ENCODE assay signal across 8 cellular contexts in genomic region chr1:150560011-150560438, GRCh38. TPM values are rescaled to one million over a fixed set of nuclear protein-coding genes. Genes with fewer than 3 reads are reported as not detected.
DNase-seq lines count a peak whose midpoint lies in the region; ATAC-seq and TF ChIP-seq lines count a peak whose summit lies in the region.

No MANE protein-coding gene starts in this region.

- no peak overlapping the region for H2BK12ac ChIP-seq in neuronal stem cell (ENCODE audit: low read length)

- POLR2A ChIA-PET in PC-3 (lab: Charles Lee; ENCODE audit: unreplicated experiment) = no interaction called here

- no peak overlapping the region for H3K23ac ChIP-seq in neuronal stem cell (ENCODE audit: low read depth, low read length, poor library complexity)

- H3K4me1 Mint-ChIP-seq in CD4-positive, CD25-positive, alpha-beta regulatory T cell = peaks cover 12 to 52% (median 36%) of the 10 kb centered on the region in 4 donors
- peaks cover 41% of the 10 kb centered on the region for H3K4me1 Mint-ChIP-seq in activated T-helper 17 cell treated with anti-CD3 and anti-CD28 coated beads, Interleukin-2, amount 50 U/mL, for 72 hours

- intact Hi-C loops in PC-3 (cut with micrococcal nuclease) = loop anchor here (2.0 to 10.0 kb wide), 4 partner anchors 61 to 435 kb away; partner anchors contain the start of genes GOLPH3L and SETDB1

- no peak overlapping the region for H2BK120ac ChIP-seq in neuronal stem cell (ENCODE audit: low read depth, low read length)

- BruUV-seq in PC-3 (replicated peaks; lab: Mats Ljungman, UMichigan) = no TSS peak

- H4K20me1 ChIP-seq in PC-3 (ENCODE audit: low read length) = no peaks in the 10 kb centered on the region

- H3F3A ChIP-seq in PC-3 (ENCODE audit: low read length, unreplicated experiment) = peaks cover 3% of the 10 kb centered on the region

- H4K91ac ChIP-seq in neuronal stem cell (ENCODE audit: low read depth, low read length, poor library complexity) = no peak overlapping the region

- no peak for TF ChIP-seq EP300 in upper lobe of left lung (IDR thresholded peaks at IDR 0.05)

- peak overlapping the region; percentile 94; the same call in 1 of the 2 replicates for H3K4me2 ChIP-seq in PC-3 (ENCODE audit: low read length)
- no peak overlapping the region for H3K4me2 ChIP-seq in neuronal stem cell (ENCODE audit: insufficient read depth, low read length, poor library complexity, severe bottlenecking)

- H3K27ac Mint-ChIP-seq in CD4-positive, CD25-positive, alpha-beta regulatory T cell = peak overlapping the region; percentile 76 to 100 (median 99)
- peak overlapping the region; percentile 95 for H3K27ac Mint-ChIP-seq in activated T-helper 17 cell treated with anti-CD3 and anti-CD28 coated beads, Interleukin-2, amount 50 U/mL, for 72 hours

- H2AFZ ChIP-seq in PC-3 (ENCODE audit: low read length) (no peak overlapping the region), neuronal stem cell (ENCODE audit: low read length) (no peak overlapping the region)

- H3K36me3 ChIP-seq in CD4-positive, CD25-positive, alpha-beta regulatory T cell (ENCODE audit: control insufficient read depth, insufficient read depth, low read length) = peaks cover 3% of the 10 kb centered on the region
- H3K36me3 ChIP-seq in PC-3 (ENCODE audit: low read depth, low read length) (no peaks in the 10 kb centered on the region), neuronal stem cell (replicated peaks in 1 of 2; ENCODE audit: control insufficient read depth in 2 of 2, insufficient read depth in 2 of 2, low read length in 2 of 2) (peaks cover 3 to 4% of the 10 kb centered on the region in 2 donors), upper lobe of left lung (peaks cover 0 to 37% (median 15%) of the 10 kb centered on the region in 4 donors)

- H3K4ac ChIP-seq in neuronal stem cell (ENCODE audit: low read length) = no peak overlapping the region

- peaks cover 54% of the 10 kb centered on the region for H3K4me1 ChIP-seq in CD4-positive, CD25-positive, alpha-beta regulatory T cell (ENCODE audit: control insufficient read depth, insufficient read depth, low read length, poor library complexity, severe bottlenecking)
- H3K4me1 ChIP-seq in PC-3 (ENCODE audit: insufficient read depth, low read length) = peaks cover 37% of the 10 kb centered on the region
- H3K4me1 ChIP-seq in neuronal stem cell (ENCODE audit: control insufficient read depth in 2 of 2, insufficient read depth in 1 of 2, low read depth in 1 of 2, low read length in 2 of 2) = peaks cover 25 to 30% of the 10 kb centered on the region in 2 donors
- peaks cover 60 to 65% (median 61%) of the 10 kb centered on the region in 4 donors for H3K4me1 ChIP-seq in upper lobe of left lung

- CTCF ChIA-PET in PC-3 (lab: Charles Lee) = interaction anchor here (0.5 to 1.2 kb wide), 3 partner anchors 253 to 446 kb away, joined by 3 to 22 read pairs (median 5); no protein-coding TSS in a partner anchor

- no peaks in the 10 kb centered on the region for H3K9me2 ChIP-seq in PC-3 (replicated peaks; ENCODE audit: low read length)

- H3K79me1 ChIP-seq in neuronal stem cell (ENCODE audit: low read depth, low read length) = peaks cover 6% of the 10 kb centered on the region

- TF ChIP-seq POLR2A in upper lobe of left lung (IDR thresholded peaks at IDR 0.05) = no peak

- H3K14ac ChIP-seq in neuronal stem cell (ENCODE audit: low read length) = no peak overlapping the region

- no peaks in the 10 kb centered on the region for H3K27me3 ChIP-seq in CD4-positive, CD25-positive, alpha-beta regulatory T cell (ENCODE audit: control insufficient read depth, insufficient read depth, low read length)
- H3K27me3 ChIP-seq in PC-3 (ENCODE audit: low read length) = no peaks in the 10 kb centered on the region
- H3K27me3 ChIP-seq in neuronal stem cell (ENCODE audit: control insufficient read depth in 3 of 3, insufficient read depth in 3 of 3, low read depth in 1 of 3, low read length in 3 of 3) = no peaks in the 10 kb centered on the region
- H3K27me3 ChIP-seq in upper lobe of left lung = no peaks in the 10 kb centered on the region

- no peaks in the 10 kb centered on the region for H3K9me3 Mint-ChIP-seq in CD4-positive, CD25-positive, alpha-beta regulatory T cell
- H3K9me3 Mint-ChIP-seq in activated T-helper 17 cell treated with anti-CD3 and anti-CD28 coated beads, Interleukin-2, amount 50 U/mL, for 72 hours = no peaks in the 10 kb centered on the region

- peak overlapping the region; percentile 95 for H3K27ac ChIP-seq in CD4-positive, CD25-positive, alpha-beta regulatory T cell (ENCODE audit: insufficient read depth, low read length, poor library complexity, severe bottlenecking)
- H3K27ac ChIP-seq in PC-3 (ENCODE audit: low read length) = peak overlapping the region; percentile 96; the same call in 1 of the 2 replicates
- H3K27ac ChIP-seq in neuronal stem cell (replicated peaks; ENCODE audit: low read length) = peak overlapping the region; percentile 6
- H3K27ac ChIP-seq in upper lobe of left lung = peak overlapping the region; percentile 98 to 100 (median 100)

- H3K4me3 Mint-ChIP-seq in CD4-positive, CD25-positive, alpha-beta regulatory T cell = peak overlapping the region; percentile 88 to 100 (median 96)
- peak overlapping the region; percentile 98 for H3K4me3 Mint-ChIP-seq in activated T-helper 17 cell treated with anti-CD3 and anti-CD28 coated beads, Interleukin-2, amount 50 U/mL, for 72 hours

- DNase-seq in CD4-positive, CD25-positive, alpha-beta regulatory T cell = peak; percentile 63 to 82 (median 75)
- peak in 65 of 76 experiments; percentile 16 to 82 (median 56) for DNase-seq in HUDEP-2 (lab: John Stamatoyannopoulos, UW; ENCODE audit: unreplicated experiment in 76 of 76)
- DNase-seq in PC-3 = peak; percentile 81
- DNase-seq in fibroblast of the aortic adventitia (ENCODE audit: low read depth) = peak; percentile 60
- DNase-seq in neuronal stem cell (ENCODE audit: low spot score) = peak; percentile 74
- peak in 1 of 2 donors; percentile 83 for DNase-seq in upper lobe of left lung

- no peak for ATAC-seq in CD4-positive, CD25-positive, alpha-beta regulatory T cell (ENCODE audit: low read depth in 2 of 2)
- ATAC-seq in PC-3 = no peak; the same call in 1 of the 2 replicates
- ATAC-seq in activated T-helper 17 cell treated with anti-CD3 and anti-CD28 coated beads, Interleukin-2, amount 50 U/mL, for 72 hours (replicated peaks) = no peak
- peak; percentile 42 for ATAC-seq in upper lobe of left lung (ENCODE audit: low FRiP score in 2 of 2)
- ATAC-seq in GM19023 (IDR thresholded peaks at IDR 0.05; ENCODE audit: unreplicated experiment) = no peak

- H3K79me2 ChIP-seq in PC-3 (ENCODE audit: low read length) = peaks cover 10% of the 10 kb centered on the region; the same call in 1 of the 2 replicates

- H2AK5ac ChIP-seq in neuronal stem cell (ENCODE audit: low read depth, low read length) = peak overlapping the region; percentile 29

- H3K9ac ChIP-seq in PC-3 (ENCODE audit: low read length) (no peak overlapping the region), neuronal stem cell (ENCODE audit: low read depth, low read length, poor library complexity) (no peak overlapping the region)

- H2BK15ac ChIP-seq in neuronal stem cell (ENCODE audit: low read length) = no peak overlapping the region

- no CpG with 5 or more reads among the region's 9 CpGs for WGBS in neuronal stem cell (ENCODE audit: extremely low coverage in 2 of 2, insufficient read length in 2 of 2, insufficient replicate concordance in 1 of 2), 2 donors
- 0 to 58% methylated on average over 1 to 5 of the region's 9 CpGs for WGBS in upper lobe of left lung, 2 donors

- no peak overlapping the region for H2BK5ac ChIP-seq in neuronal stem cell (ENCODE audit: low read length)

- no peaks in the 10 kb centered on the region for H3K27me3 Mint-ChIP-seq in CD4-positive, CD25-positive, alpha-beta regulatory T cell
- H3K27me3 Mint-ChIP-seq in activated T-helper 17 cell treated with anti-CD3 and anti-CD28 coated beads, Interleukin-2, amount 50 U/mL, for 72 hours = no peaks in the 10 kb centered on the region

- no peak overlapping the region for H4K8ac ChIP-seq in neuronal stem cell (ENCODE audit: low read depth, low read length)

- H3K9me3 ChIP-seq in CD4-positive, CD25-positive, alpha-beta regulatory T cell (ENCODE audit: control insufficient read depth in 2 of 2, low read length in 2 of 2) = no peaks in the 10 kb centered on the region
- no peaks in the 10 kb centered on the region for H3K9me3 ChIP-seq in PC-3 (ENCODE audit: low read length)
- peaks cover 0 to 2% of the 10 kb centered on the region in 2 donors for H3K9me3 ChIP-seq in neuronal stem cell (replicated peaks in 1 of 2; ENCODE audit: control insufficient read depth in 2 of 2, insufficient read depth in 1 of 2, low read depth in 1 of 2, low read length in 2 of 2)
- H3K9me3 ChIP-seq in upper lobe of left lung = no peaks in the 10 kb centered on the region

- H3K36me3 Mint-ChIP-seq in CD4-positive, CD25-positive, alpha-beta regulatory T cell = peaks cover 10% of the 10 kb centered on the region
- peaks cover 37% of the 10 kb centered on the region for H3K36me3 Mint-ChIP-seq in activated T-helper 17 cell treated with anti-CD3 and anti-CD28 coated beads, Interleukin-2, amount 50 U/mL, for 72 hours (ENCODE audit: low read depth)

- peak overlapping the region; percentile 90 for H3K4me3 ChIP-seq in CD4-positive, CD25-positive, alpha-beta regulatory T cell (ENCODE audit: low read depth, low read length)
- H3K4me3 ChIP-seq in PC-3 (ENCODE audit: low read length) (no peak overlapping the region), fibroblast of the aortic adventitia (ENCODE audit: low read depth, low read length) (peak overlapping the region; percentile 73), neuronal stem cell (ENCODE audit: low read length in 2 of 2) (peak overlapping the region in 1 of 2 donors; percentile 43), upper lobe of left lung (peak overlapping the region in 3 of 4 donors; percentile 46 to 58 (median 53))

- TF ChIP-seq CTCF in PC-3 (conservative IDR thresholded peaks at IDR 0.05; ENCODE audit: low read depth, low read length) (peak; percentile 97), fibroblast of the aortic adventitia (IDR thresholded peaks at IDR 0.05; ENCODE audit: insufficient read depth, low read length) (peak; percentile 92), upper lobe of left lung (IDR thresholded peaks at IDR 0.05) (peak; percentile 92 to 96 (median 94))

- H3K18ac ChIP-seq in neuronal stem cell (ENCODE audit: low read length) = peak overlapping the region; percentile 33

RNA-seq across cellular contexts. Expression of gene ADAMTSL4, which starts 10.8 kb away (rescaled TPM):
- 0.12 TPM for total RNA-seq in CD4-positive, CD25-positive, alpha-beta regulatory T cell
- under 1 TPM in 1 of 4 donors, not detected in 3; 0.22 TPM for polyA plus RNA-seq in CD4-positive, CD25-positive, alpha-beta regulatory T cell
- 0.81 and 0.87 TPM in 2 replicates for total RNA-seq in PC-3 (2014; rRNA removed)
- total RNA-seq in activated T-helper 17 cell treated with anti-CD3 and anti-CD28 coated beads, Interleukin-2, amount 50 U/mL, for 72 hours = under 1 TPM; 0.29 to 0.37 TPM
- total RNA-seq in fibroblast of the aortic adventitia (ENCODE audit: low replicate concordance) = 11.9 and 13.0 TPM in 2 replicates
- polyA plus RNA-seq in neuronal stem cell (2013, experiment 1 of 2) = 0.14 TPM
- 0.17 TPM for polyA plus RNA-seq in neuronal stem cell (2013, experiment 2 of 2)
- total RNA-seq in upper lobe of left lung = 100 to 1,000 TPM in 4 of 6 donors, 10 to 100 TPM in 2; 40.3 to 169 (median 139) TPM

RNA-seq across cellular contexts. Expression of gene MCL1, which starts 19.4 kb away (rescaled TPM):
- total RNA-seq in CD4-positive, CD25-positive, alpha-beta regulatory T cell = 764 TPM
- polyA plus RNA-seq in CD4-positive, CD25-positive, alpha-beta regulatory T cell = 100 to 1,000 TPM; 167 to 209 (median 178) TPM
- total RNA-seq in PC-3 (2014; rRNA removed) (285 and 376 TPM in 2 replicates), fibroblast of the aortic adventitia (ENCODE audit: low replicate concordance) (130 and 212 TPM in 2 replicates), upper lobe of left lung (100 to 1,000 TPM; 188 to 580 (median 425) TPM)
- total RNA-seq in activated T-helper 17 cell treated with anti-CD3 and anti-CD28 coated beads, Interleukin-2, amount 50 U/mL, for 72 hours = 100 to 1,000 TPM; 235 to 351 TPM
- 117 TPM for polyA plus RNA-seq in neuronal stem cell (2013, experiment 1 of 2)
- 117 TPM for polyA plus RNA-seq in neuronal stem cell (2013, experiment 2 of 2)

RNA-seq across cellular contexts. Expression of gene FALEC, which starts 44.5 kb away (rescaled TPM):
- not detected for total RNA-seq in CD4-positive, CD25-positive, alpha-beta regulatory T cell
- polyA plus RNA-seq in CD4-positive, CD25-positive, alpha-beta regulatory T cell = under 1 TPM in 1 of 4 donors, not detected in 3; 0.42 TPM
- total RNA-seq in PC-3 (2014; rRNA removed) (0.73 TPM in 1 of 2 replicates, not detected in the other), fibroblast of the aortic adventitia (ENCODE audit: low replicate concordance) (not detected in 2 replicates), upper lobe of left lung (1 to 10 TPM in 1 of 6 donors, not detected in 5; 4.2 TPM)
- total RNA-seq in activated T-helper 17 cell treated with anti-CD3 and anti-CD28 coated beads, Interleukin-2, amount 50 U/mL, for 72 hours = 1 to 10 TPM in 1 of 2 donors, not detected in 1; 1.2 TPM
- 0.67 TPM for polyA plus RNA-seq in neuronal stem cell (2013, experiment 1 of 2)
- 1.1 TPM for polyA plus RNA-seq in neuronal stem cell (2013, experiment 2 of 2)

RNA-seq across cellular contexts. Expression of gene ECM1, which starts 52.1 kb away (rescaled TPM):
- total RNA-seq in CD4-positive, CD25-positive, alpha-beta regulatory T cell = 0.22 TPM
- under 1 TPM in 1 of 4 donors, not detected in 3; 0.10 TPM for polyA plus RNA-seq in CD4-positive, CD25-positive, alpha-beta regulatory T cell
- 2.3 and 3.7 TPM in 2 replicates for total RNA-seq in PC-3 (2014; rRNA removed)
- 1 to 10 TPM; 1.1 to 2.0 TPM for total RNA-seq in activated T-helper 17 cell treated with anti-CD3 and anti-CD28 coated beads, Interleukin-2, amount 50 U/mL, for 72 hours
- total RNA-seq in fibroblast of the aortic adventitia (ENCODE audit: low replicate concordance) = 8.0 and 45.2 TPM in 2 replicates
- polyA plus RNA-seq in neuronal stem cell (2013, experiment 1 of 2) = 0.91 TPM
- 0.91 TPM for polyA plus RNA-seq in neuronal stem cell (2013, experiment 2 of 2)
- total RNA-seq in upper lobe of left lung = 10 to 100 TPM in 3 of 6 donors, 1 to 10 TPM in 3; 2.2 to 21.1 (median 14.4) TPM

Comparison
In these comparisons a context has a peak if more than half of its experiments do, and no peak if none do; other contexts are left out.
1. ATAC-seq: peak in upper lobe of left lung (2 of 2); none in CD4-positive, CD25-positive, alpha-beta regulatory T cell (0 of 2), PC-3 (single experiment), activated T-helper 17 cell treated with anti-CD3 and anti-CD28 coated beads, Interleukin-2, amount 50 U/mL, for 72 hours (single experiment) and GM19023 (single experiment).
2. H3K27ac ChIP-seq: peak in every context shown above with its lines; median percentile 100 in upper lobe of left lung; 96 in PC-3; 95 in CD4-positive, CD25-positive, alpha-beta regulatory T cell; 6 in neuronal stem cell.
3. Peak in every context shown above with its lines, with median percentiles within 50 percentile points of each other: CTCF ChIP-seq.